Comparison of ENCODE assay signal across 8 cellular contexts in the genomic region with DNA sequence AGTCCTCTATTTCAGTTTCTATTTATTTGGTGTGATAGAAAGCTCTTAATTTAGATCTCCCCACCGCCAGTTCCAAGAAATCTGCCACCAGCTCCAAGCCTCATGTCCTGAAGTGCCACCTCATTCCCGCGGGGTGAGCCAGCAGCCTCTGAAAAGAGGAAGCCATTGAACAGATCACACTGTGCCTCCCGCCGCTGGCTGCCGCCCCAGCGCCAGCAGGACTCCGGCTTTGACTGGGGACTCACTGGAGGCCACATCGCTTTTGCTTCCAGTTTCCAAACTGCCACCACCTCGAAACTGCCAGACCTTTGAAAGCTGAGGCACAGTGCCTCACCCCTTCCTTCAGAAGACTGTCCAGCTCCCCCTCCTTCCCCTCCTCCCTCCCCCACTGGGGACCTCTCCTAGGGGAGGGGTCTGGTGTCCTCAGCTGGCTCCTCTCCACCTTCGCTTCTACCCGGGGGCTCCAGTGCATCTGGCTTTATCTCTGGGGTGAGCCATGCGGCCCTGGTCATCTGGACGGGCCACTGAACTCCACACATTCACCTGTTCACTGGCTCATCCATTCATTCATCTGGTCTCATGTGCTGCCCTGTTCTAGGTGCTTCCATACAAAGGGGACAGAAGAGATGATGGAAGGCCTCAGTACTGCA. TPM values are rescaled to one million over a fixed set of nuclear protein-coding genes. Genes with fewer than 3 reads are reported as not detected.
DNase-seq lines count a peak whose midpoint lies in the region; ATAC-seq lines count a peak whose summit lies in the region.

No MANE protein-coding gene starts in this region.

- peaks cover 2% of the 10 kb centered on the region for H3K36me3 Mint-ChIP-seq in activated CD4-positive, alpha-beta T cell treated with anti-CD3 and anti-CD28 coated beads for 36 hours (ENCODE audit: low read depth)

- peaks cover 17% of the 10 kb centered on the region for H3K4me1 Mint-ChIP-seq in activated CD4-positive, alpha-beta T cell treated with anti-CD3 and anti-CD28 coated beads for 36 hours

- intact Hi-C loops in activated CD4-positive, alpha-beta T cell treated with anti-CD3 and anti-CD28 coated beads for 36 hours (cut with DNase I, micrococcal nuclease) = no loop called here

- H3K9me3 Mint-ChIP-seq in activated CD4-positive, alpha-beta T cell treated with anti-CD3 and anti-CD28 coated beads for 36 hours (ENCODE audit: low read depth) = peaks cover 2% of the 10 kb centered on the region

- H3K27ac Mint-ChIP-seq in activated CD4-positive, alpha-beta T cell treated with anti-CD3 and anti-CD28 coated beads for 36 hours = peak overlapping the region; percentile 67

- POLR2A ChIA-PET in activated CD4-positive, alpha-beta T cell treated with anti-CD3 and anti-CD28 coated beads for 36 hours (lab: Charles Lee) = interaction anchor here (0.6 to 1.1 kb wide), 3 partner anchors 10 to 17 kb away, joined by 3 to 5 read pairs (median 4); no protein-coding TSS in a partner anchor

- DNase-seq in activated CD4-positive, alpha-beta T cell treated with anti-CD3 and anti-CD28 coated beads for 36 hours = peak; percentile 74
- no peak for DNase-seq in activated CD4-positive, alpha-beta T cell treated with anti-CD3 and anti-CD28 coated beads, Interleukin-2, amount 50 U/mL, for 4 hours
- DNase-seq in NOMO-1 (lab: John Stamatoyannopoulos, UW; ENCODE audit: unreplicated experiment in 2 of 2) (peak; percentile 64 to 75), cerebellar cortex (ENCODE audit: low spot score) (peak; percentile 73), myocyte (ENCODE audit: low read depth) (peak; percentile 87), HCEC 1CT (no peak), SHP77 treated with DMSO at 0.1 percent for 48 hours (lab: John Stamatoyannopoulos, UW) (no peak)

- ATAC-seq in activated CD4-positive, alpha-beta T cell treated with anti-CD3 and anti-CD28 coated beads for 36 hours = peak; percentile 88
- peak; percentile 55 for ATAC-seq in HG02610 (IDR thresholded peaks at IDR 0.05; ENCODE audit: unreplicated experiment)

- CTCF ChIA-PET in activated CD4-positive, alpha-beta T cell treated with anti-CD3 and anti-CD28 coated beads for 36 hours (lab: Charles Lee) = interaction anchor here (0.6 to 1.9 kb wide), 2 partner anchors 10 to 162 kb away, joined by 3 to 4 read pairs; no protein-coding TSS in a partner anchor

- peaks cover 2% of the 10 kb centered on the region for H3K27me3 Mint-ChIP-seq in activated CD4-positive, alpha-beta T cell treated with anti-CD3 and anti-CD28 coated beads for 36 hours

- H3K4me3 Mint-ChIP-seq in activated CD4-positive, alpha-beta T cell treated with anti-CD3 and anti-CD28 coated beads for 36 hours = peak overlapping the region; percentile 45

RNA-seq across cellular contexts. Expression of a gene that starts 59.0 kb away (rescaled TPM):
- 10 to 100 TPM; 54.8 to 61.7 TPM for total RNA-seq in activated CD4-positive, alpha-beta T cell treated with anti-CD3 and anti-CD28 coated beads for 36 hours
- 50.2 and 68.5 TPM in 2 replicates for total RNA-seq in myocyte
- 44.9 TPM for polyA plus RNA-seq in myocyte (2012)

Comparison
In these comparisons a context has a peak if more than half of its experiments do, and no peak if none do; other contexts are left out.
1. DNase-seq: peak in activated CD4-positive, alpha-beta T cell treated with anti-CD3 and anti-CD28 coated beads for 36 hours (single experiment), NOMO-1 (2 of 2), cerebellar cortex (single experiment) and myocyte (single experiment); none in activated CD4-positive, alpha-beta T cell treated with anti-CD3 and anti-CD28 coated beads, Interleukin-2, amount 50 U/mL, for 4 hours (0 of 2), HCEC 1CT (single experiment) and SHP77 treated with DMSO at 0.1 percent for 48 hours (single experiment).